ENCODE assay signal across 17 cellular contexts in genomic region chr2:218872645-218873358, GRCh38. TPM values are rescaled to one million over a fixed set of nuclear protein-coding genes. Genes with fewer than 3 reads are reported as not detected.
A peak's percentile ranks its signal among the peaks of the same experiment; 100 is the strongest.
DNase-seq lines count a peak whose midpoint lies in the region; ATAC-seq and TF ChIP-seq lines count a peak whose summit lies in the region.
"Had no signal": no experiment of that assay in that cellular context is flagged by ENCODE, and none has a peak within 500 bp of the region (broad histone marks: within the 10 kb centered on the region; RNA-seq: fewer than 3 reads in every experiment).

No MANE protein-coding gene starts in this region.

- H3K36me3 ChIP-seq in NT2/D1 (ENCODE audit: insufficient read depth, insufficient read length, low read length) (no peaks in the 10 kb centered on the region), hepatocyte (replicated peaks; ENCODE audit: insufficient read depth, low read depth) (no peaks in the 10 kb centered on the region), psoas muscle (ENCODE audit: insufficient read depth in 1 of 2, low read depth in 1 of 2) (no peaks in the 10 kb centered on the region)

- H3K27me3 Mint-ChIP-seq in activated T-cell treated with anti-CD3 and anti-CD28 coated beads, Interleukin-2, amount 50 U/mL, for 4 hours (ENCODE audit: low read depth) = peaks cover 38% of the 10 kb centered on the region

- H4K20me1 ChIP-seq in hepatocyte (ENCODE audit: insufficient read depth, poor library complexity, severe bottlenecking) = no peaks in the 10 kb centered on the region

- ATAC-seq in activated T-cell treated with anti-CD3 and anti-CD28 coated beads, Interleukin-2, amount 50 U/mL, for 4 hours = no peak
- ATAC-seq in psoas muscle = no peak

- peaks cover 32% of the 10 kb centered on the region for H3K4me1 Mint-ChIP-seq in activated T-cell treated with anti-CD3 and anti-CD28 coated beads, Interleukin-2, amount 50 U/mL, for 4 hours (ENCODE audit: low read depth)

- H3K4me3 Mint-ChIP-seq in activated T-cell treated with anti-CD3 and anti-CD28 coated beads, Interleukin-2, amount 50 U/mL, for 4 hours = peak overlapping the region; percentile 19

- 26% methylated on average over 22 of the region's 22 CpGs for WGBS in hepatocyte (ENCODE audit: low lambda C conversion rate, missing lambda C conversion rate)
- WGBS in psoas muscle, 3 donors = 15 to 18% (median 16%) methylated on average over 18 to 22 of the region's 22 CpGs

- no peaks in the 10 kb centered on the region for H3K9me3 ChIP-seq in NT2/D1 (ENCODE audit: insufficient read depth, low read length)
- H3K9me3 ChIP-seq in hepatocyte (ENCODE audit: low read depth) = no peaks in the 10 kb centered on the region
- H3K9me3 ChIP-seq in psoas muscle = no peaks in the 10 kb centered on the region

- no peak for DNase-seq in activated T-cell treated with anti-CD3 and anti-CD28 coated beads, Interleukin-2, amount 50 U/mL, for 4 hours
- no peak for DNase-seq in activated T-cell treated with anti-CD3 and anti-CD28 coated beads, Interleukin-2, amount 50 U/mL, for 1 hour
- no peak for DNase-seq in NT2/D1 (ENCODE audit: low read depth, low spot score)
- DNase-seq in hepatocyte (ENCODE audit: low spot score) = no peak
- no peak for DNase-seq in psoas muscle
- no peak for DNase-seq in NCI-H1092 (lab: John Stamatoyannopoulos, UW)
- DNase-seq in C1 segment of cervical spinal cord (lab: John Stamatoyannopoulos, UW) = no peak
- no peak for DNase-seq in amygdala (lab: John Stamatoyannopoulos, UW)
- DNase-seq: activated CD4-positive, CD25-positive, alpha-beta regulatory T cell treated with anti-CD3 and anti-CD28 coated beads, Interleukin-2, amount 50 U/mL, for 72 hours; amniotic stem cell; GOT3 had no signal

- H3K27ac ChIP-seq in hepatocyte = no peak overlapping the region
- no peak overlapping the region for H3K27ac ChIP-seq in psoas muscle

- H3K79me2 ChIP-seq in hepatocyte = no peaks in the 10 kb centered on the region

- H3K4me2 ChIP-seq in hepatocyte = peak overlapping the region; percentile 62

- TF ChIP-seq CTCF in hepatocyte (IDR thresholded peaks at IDR 0.05; ENCODE audit: poor library complexity) (no peak), psoas muscle (IDR thresholded peaks at IDR 0.05) (no peak)

- H3K4me1 ChIP-seq in NT2/D1 (ENCODE audit: insufficient read depth, insufficient read length) (peaks cover 27% of the 10 kb centered on the region), hepatocyte (ENCODE audit: insufficient read depth) (peaks cover 6% of the 10 kb centered on the region), psoas muscle (no peaks in the 10 kb centered on the region)

- H3K27me3 ChIP-seq in NT2/D1 (ENCODE audit: insufficient read depth, insufficient read length) = peaks cover 89% of the 10 kb centered on the region
- peaks cover 91% of the 10 kb centered on the region for H3K27me3 ChIP-seq in hepatocyte
- H3K27me3 ChIP-seq in psoas muscle (ENCODE audit: insufficient read depth in 3 of 3, low read length in 2 of 3) = peaks cover 0 to 60% (median 34%) of the 10 kb centered on the region in 3 donors

- H3K9me2 ChIP-seq in hepatocyte (replicated peaks; ENCODE audit: insufficient read depth) = no peaks in the 10 kb centered on the region

- no peak overlapping the region for H2AFZ ChIP-seq in hepatocyte

- H3K36me3 Mint-ChIP-seq in activated T-cell treated with anti-CD3 and anti-CD28 coated beads, Interleukin-2, amount 50 U/mL, for 4 hours (ENCODE audit: insufficient read depth) = no peaks in the 10 kb centered on the region

- peak overlapping the region; percentile 33 for H3K4me3 ChIP-seq in NT2/D1 (ENCODE audit: insufficient read length, low read depth)
- H3K4me3 ChIP-seq in hepatocyte = no peak overlapping the region
- H3K4me3 ChIP-seq in psoas muscle = peak overlapping the region; percentile 34

- intact Hi-C loops in psoas muscle (cut with DNase I) = no loop called here

- peak overlapping the region; percentile 68 for H3K9ac ChIP-seq in NT2/D1 (ENCODE audit: insufficient read length, low read depth)

- H3K9me3 Mint-ChIP-seq in activated T-cell treated with anti-CD3 and anti-CD28 coated beads, Interleukin-2, amount 50 U/mL, for 4 hours = no peaks in the 10 kb centered on the region

RNA-seq across cellular contexts. Expression of gene WNT10A, which starts 7.8 kb away (rescaled TPM):
- total RNA-seq in activated T-cell treated with anti-CD3 and anti-CD28 coated beads, Interleukin-2, amount 50 U/mL, for 4 hours = 1 to 10 TPM; 1.4 to 2.7 (median 2.3) TPM
- 1.9 and 2.3 TPM in 2 replicates for total RNA-seq in hepatocyte
- 1.9 and 5.7 TPM in 2 replicates for polyA plus RNA-seq in hepatocyte
- not detected for total RNA-seq in psoas muscle
- polyA plus RNA-seq in psoas muscle = under 1 TPM in 2 of 3 donors, not detected in 1; 0.01 to 0.03 TPM
- total RNA-seq: mesenteric fat pad, osteocyte had no signal

RNA-seq across cellular contexts. Expression of gene WNT6, which starts 13.2 kb away (rescaled TPM):
- total RNA-seq in activated T-cell treated with anti-CD3 and anti-CD28 coated beads, Interleukin-2, amount 50 U/mL, for 4 hours = under 1 TPM in 1 of 3 donors, not detected in 2; 0.11 TPM
- total RNA-seq in hepatocyte (7.1 and 11.3 TPM in 2 replicates), psoas muscle (1 to 10 TPM in 1 of 4 donors, under 1 TPM in 3; 0.12 to 1.0 (median 0.48) TPM)
- polyA plus RNA-seq in hepatocyte (22.8 and 39.3 TPM in 2 replicates), psoas muscle (under 1 TPM; 0.05 to 0.20 (median 0.20) TPM)
- total RNA-seq: A673, epithelial cell of proximal tubule had no signal

RNA-seq across cellular contexts. Expression of gene PRKAG3, which starts 41.2 kb away (rescaled TPM):
- total RNA-seq in activated T-cell treated with anti-CD3 and anti-CD28 coated beads, Interleukin-2, amount 50 U/mL, for 4 hours = not detected
- total RNA-seq in hepatocyte (not detected in 2 replicates), psoas muscle (100 to 1,000 TPM in 1 of 4 donors, 10 to 100 TPM in 3; 22.0 to 187 (median 59.9) TPM)
- polyA plus RNA-seq in hepatocyte (0.23 TPM in 1 of 2 replicates, not detected in the other), psoas muscle (10 to 100 TPM in 2 of 3 donors, 1 to 10 TPM in 1; 9.2 to 60.2 (median 58.5) TPM)
- total RNA-seq: A673, epithelial cell of proximal tubule, kidney, mesenteric fat pad, osteocyte, ureter had no signal

Comparison
In these comparisons a context has a peak if more than half of its experiments do, and no peak if none do; other contexts are left out.
1. RNA of gene PRKAG3, which starts 41.2 kb away (total RNA-seq): 22.0 to 187 TPM in psoas muscle; not detected in activated T-cell treated with anti-CD3 and anti-CD28 coated beads, Interleukin-2, amount 50 U/mL, for 4 hours and not detected in hepatocyte; every median in the first group is over 10 times any median in the second.